8 cellular contexts compared by ENCODE assay signal in genomic region chr19:12139885-12140544, GRCh38. TPM values are rescaled to one million over a fixed set of nuclear protein-coding genes. Genes with fewer than 3 reads are reported as not detected.
DNase-seq lines count a peak whose midpoint lies in the region; ATAC-seq and TF ChIP-seq lines count a peak whose summit lies in the region.

Gene ZNF20 (minus strand): TSS chr19:12140350. CDS start chr19:12140182, 168 bp downstream.

- TF ChIP-seq CTCF in GM13976 (IDR thresholded peaks at IDR 0.05; ENCODE audit: borderline replicate concordance, control extremely low read depth, extremely low read depth, insufficient read depth, missing control alignments): no peak

- in situ Hi-C loops in GM13976 (cut with MboI; ENCODE audit: low sequenced_read_pairs, unreplicated experiment): no loop called here

- DNase-seq in GM13976 (ENCODE audit: low spot score) (peak; percentile 96), NCI-H187 treated with DMSO at 0.1 percent for 48 hours (lab: John Stamatoyannopoulos, UW) (peak; percentile 60), T-helper 22 cell (ENCODE audit: low read depth) (peak; percentile 72), astrocyte of the hippocampus (ENCODE audit: low read depth, low spot score) (peak; percentile 97), hippocampal formation (lab: John Stamatoyannopoulos, UW) (peak; percentile 95 to 96), renal cortical epithelial cell (ENCODE audit: low read depth) (peak; percentile 87)

- peak; percentile 89 for ATAC-seq in HG02852 (IDR thresholded peaks at IDR 0.05; ENCODE audit: unreplicated experiment)
- ATAC-seq in HG03457 (IDR thresholded peaks at IDR 0.05; ENCODE audit: unreplicated experiment): no peak

RNA-seq across cellular contexts. Expression of gene ZNF20, which starts in this region (rescaled TPM):
- total RNA-seq in renal cortical epithelial cell: 8.2 and 16.3 TPM in 2 replicates
